1 cellular context compared by ENCODE assay signal in genomic region chr10:97292862-97293198, GRCh38.
TF ChIP-seq lines count a peak whose summit lies in the region.

No MANE protein-coding gene starts in this region.

TF ChIP-seq in endothelial cell of umbilical vein, 7 proteins besides CTCF, POLR2A, EP300 and RAD21:
- TF ChIP-seq JUN (IDR thresholded peaks at IDR 0.05; ENCODE audit: borderline replicate concordance, insufficient read depth, insufficient read length, low read depth): peak; percentile 11
- no peak for TF ChIP-seq MAX (IDR thresholded peaks at IDR 0.05; ENCODE audit: insufficient read depth, insufficient read length)
- TF ChIP-seq MYC (IDR thresholded peaks at IDR 0.05; ENCODE audit: low read depth, low read length): no peak
